ENCODE assay signal across 1 cellular context in genomic region chr14:55964081-55964480, GRCh38.
TF ChIP-seq lines count a peak whose summit lies in the region.

No MANE protein-coding gene starts in this region.

TF ChIP-seq in GM12878, 131 proteins besides CTCF, POLR2A, EP300 and RAD21:
- TF ChIP-seq BHLHE40 (IDR thresholded peaks at IDR 0.05; ENCODE audit: borderline replicate concordance in 1 of 2, low read depth in 2 of 2, low read length in 1 of 2) (peak in 1 of 2 experiments; percentile 18; a peak in 1 of 4 replicates), PAX5 (IDR thresholded peaks at IDR 0.05; ENCODE audit: borderline replicate concordance, low read depth, low read length) (no peak), IKZF2 (IDR thresholded peaks at IDR 0.05) (peak; percentile 39 to 48; a peak in 2 of 4 replicates), IKZF1 (conservative IDR thresholded peaks at IDR 0.05) (peak; percentile 51), SPI1 (IDR thresholded peaks at IDR 0.05; ENCODE audit: borderline replicate concordance, insufficient read depth, low read depth, low read length) (peak; percentile 84), EZH2 (IDR thresholded peaks at IDR 0.05; ENCODE audit: borderline replicate concordance, control insufficient read depth, low read depth, low read length) (no peak), DPF2 (IDR thresholded peaks at IDR 0.05) (0 out of 2 replicates have a peak, but pooled peaks have one; percentile 43)
